ENCODE assay signal across 1 cellular context in genomic region chr11:1899100-1899499, GRCh38.
TF ChIP-seq lines count a peak whose summit lies in the region.

No MANE protein-coding gene starts in this region.

TF ChIP-seq in HepG2, 621 proteins besides CTCF, POLR2A, EP300 and RAD21:
- TF ChIP-seq FOXO4 (CRISPR knock-in tag; conservative IDR thresholded peaks at IDR 0.05) = no peak
- TF ChIP-seq HNF4A (CRISPR knock-in tag; IDR thresholded peaks at IDR 0.05) = peak; percentile 41; the same call in 1 of the 2 replicates
